ENCODE assay signal across 14 cellular contexts in the genomic region with DNA sequence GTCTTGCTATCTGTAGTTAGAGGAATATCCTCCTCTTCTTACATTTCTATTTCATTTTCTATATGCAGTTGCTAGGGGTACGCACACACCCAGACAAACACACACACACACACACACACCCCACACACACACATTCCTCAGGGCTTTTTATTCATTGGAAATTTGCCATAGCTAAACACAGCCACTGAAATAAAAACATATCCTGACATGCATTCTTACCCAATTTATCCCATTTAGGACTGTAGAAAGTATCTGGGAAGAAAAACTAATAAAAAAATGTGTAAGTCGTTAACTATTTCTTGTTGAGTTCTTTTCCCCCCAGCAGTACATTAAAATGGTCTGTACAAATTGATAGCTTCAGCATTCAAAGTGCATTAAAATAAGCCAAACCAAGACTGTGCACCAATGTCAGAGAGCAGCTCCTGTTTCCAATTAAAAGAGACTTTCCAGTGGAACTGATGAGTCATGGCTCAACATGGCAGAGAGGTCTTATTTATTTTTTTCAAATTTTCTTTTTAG.
DNase-seq lines count a peak whose midpoint lies in the region; ATAC-seq and TF ChIP-seq lines count a peak whose summit lies in the region.
"Had no signal": no experiment of that assay in that cellular context is flagged by ENCODE, and none has a peak within 500 bp of the region (broad histone marks: within the 10 kb centered on the region; RNA-seq: fewer than 3 reads in every experiment).

No MANE protein-coding gene starts in this region.

- H3K27ac Mint-ChIP-seq in activated T-cell treated with anti-CD3 and anti-CD28 coated beads, Interleukin-2, amount 50 U/mL, for 24 hours: no peak overlapping the region
- no peak overlapping the region for H3K27ac Mint-ChIP-seq in activated CD4-positive, alpha-beta T cell treated with anti-CD3 and anti-CD28 coated beads, Interleukin-2, amount 10 ng/mL, durations not matched to agents 7 days and 5 days
- H3K27ac Mint-ChIP-seq: H9 had no signal

- no peaks in the 10 kb centered on the region for H3K36me3 Mint-ChIP-seq in activated T-cell treated with anti-CD3 and anti-CD28 coated beads, Interleukin-2, amount 50 U/mL, for 24 hours (ENCODE audit: low read depth)
- H3K36me3 Mint-ChIP-seq in activated CD4-positive, alpha-beta T cell treated with anti-CD3 and anti-CD28 coated beads, Interleukin-2, amount 10 ng/mL, durations not matched to agents 7 days and 5 days (ENCODE audit: low read depth): no peaks in the 10 kb centered on the region

- no peak overlapping the region for H2AFZ ChIP-seq in smooth muscle cell (ENCODE audit: low read depth)

- WGBS in smooth muscle cell (ENCODE audit: low lambda C conversion rate): 46% methylated on average over 2 of the region's 2 CpGs

- peak overlapping the region; percentile 99 for H3K27ac ChIP-seq in SK-N-MC
- peak overlapping the region; percentile 69 for H3K27ac ChIP-seq in smooth muscle cell (ENCODE audit: low read depth)
- H3K27ac ChIP-seq: esophagus squamous epithelium had no signal

- CTCF ChIA-PET in activated CD4-positive, alpha-beta T cell treated with anti-CD3 and anti-CD28 coated beads, Interleukin-2, amount 10 ng/mL, durations not matched to agents 7 days and 5 days (lab: Charles Lee): no interaction called here

- TF ChIP-seq CTCF in smooth muscle cell (IDR thresholded peaks at IDR 0.05; ENCODE audit: borderline replicate concordance, insufficient read depth, poor library complexity, severe bottlenecking): no peak

- H3K4me3 ChIP-seq in SK-N-MC (peak overlapping the region; percentile 58), smooth muscle cell (no peak overlapping the region)
- H3K4me3 ChIP-seq: esophagus squamous epithelium had no signal

- no peaks in the 10 kb centered on the region for H3K36me3 ChIP-seq in SK-N-MC (ENCODE audit: insufficient read depth, low read length)
- no peaks in the 10 kb centered on the region for H3K36me3 ChIP-seq in smooth muscle cell (ENCODE audit: low read depth)
- H3K36me3 ChIP-seq: esophagus squamous epithelium had no signal

- no peaks in the 10 kb centered on the region for H4K20me1 ChIP-seq in smooth muscle cell (ENCODE audit: low read depth)

- no peaks in the 10 kb centered on the region for H3K27me3 ChIP-seq in smooth muscle cell (ENCODE audit: low read depth)
- H3K27me3 ChIP-seq: esophagus squamous epithelium had no signal

- H3K4me2 ChIP-seq in smooth muscle cell: peak overlapping the region; percentile 37

- no peaks in the 10 kb centered on the region for H3K9me3 ChIP-seq in SK-N-MC (ENCODE audit: low read depth, low read length)
- H3K9me3 ChIP-seq in smooth muscle cell (replicated peaks; ENCODE audit: low read depth): no peaks in the 10 kb centered on the region
- H3K9me3 ChIP-seq: esophagus squamous epithelium had no signal

- H3K9ac ChIP-seq in SK-N-MC (ENCODE audit: insufficient read length) (no peak overlapping the region), smooth muscle cell (ENCODE audit: low read depth) (peak overlapping the region; percentile 46)

- peaks cover 5% of the 10 kb centered on the region for H3K4me1 Mint-ChIP-seq in activated T-cell treated with anti-CD3 and anti-CD28 coated beads, Interleukin-2, amount 50 U/mL, for 24 hours (ENCODE audit: low read depth)
- no peaks in the 10 kb centered on the region for H3K4me1 Mint-ChIP-seq in activated CD4-positive, alpha-beta T cell treated with anti-CD3 and anti-CD28 coated beads, Interleukin-2, amount 10 ng/mL, durations not matched to agents 7 days and 5 days

- POLR2A ChIA-PET in activated CD4-positive, alpha-beta T cell treated with anti-CD3 and anti-CD28 coated beads, Interleukin-2, amount 10 ng/mL, durations not matched to agents 7 days and 5 days (lab: Charles Lee): no interaction called here

- H3F3A ChIP-seq in smooth muscle cell (ENCODE audit: low read depth): peaks cover 7% of the 10 kb centered on the region

- H3K9me3 Mint-ChIP-seq in activated T-cell treated with anti-CD3 and anti-CD28 coated beads, Interleukin-2, amount 50 U/mL, for 24 hours: peaks cover 3% of the 10 kb centered on the region
- H3K9me3 Mint-ChIP-seq in activated CD4-positive, alpha-beta T cell treated with anti-CD3 and anti-CD28 coated beads, Interleukin-2, amount 10 ng/mL, durations not matched to agents 7 days and 5 days: peaks cover 5% of the 10 kb centered on the region

- DNase-seq in EL (peak; percentile 48), SK-N-MC (ENCODE audit: low read depth, low spot score) (peak; percentile 96), fibroblast of the conjunctiva (ENCODE audit: low read depth) (peak; percentile 82), smooth muscle cell (lab: John Stamatoyannopoulos, UW; ENCODE audit: unreplicated experiment) (no peak)
- no peak for DNase-seq in activated T-cell treated with anti-CD3 and anti-CD28 coated beads, Interleukin-2, amount 50 U/mL, for 24 hours
- DNase-seq in activated CD4-positive, alpha-beta T cell treated with anti-CD3 and anti-CD28 coated beads, Interleukin-2, amount 10 ng/mL, durations not matched to agents 7 days and 5 days: no peak
- DNase-seq: activated CD4-positive, alpha-beta T cell treated with anti-CD3 and anti-CD28 coated beads for 1 hour; central memory CD4-positive, alpha-beta T cell; esophagus squamous epithelium; H9; NCI-H1436 treated with DMSO at 0.1 percent for 48 hours; NCI-H748 treated with DMSO at 0.1 percent for 48 hours; stimulated activated naive CD4-positive, alpha-beta T cell had no signal

- peaks cover 4% of the 10 kb centered on the region for H3K4me1 ChIP-seq in smooth muscle cell (ENCODE audit: low read depth)

- H3K4me3 Mint-ChIP-seq in activated T-cell treated with anti-CD3 and anti-CD28 coated beads, Interleukin-2, amount 50 U/mL, for 24 hours: no peak overlapping the region
- H3K4me3 Mint-ChIP-seq in activated CD4-positive, alpha-beta T cell treated with anti-CD3 and anti-CD28 coated beads, Interleukin-2, amount 10 ng/mL, durations not matched to agents 7 days and 5 days: no peak overlapping the region
- H3K4me3 Mint-ChIP-seq: H9 had no signal

- no peaks in the 10 kb centered on the region for H3K79me2 ChIP-seq in smooth muscle cell (ENCODE audit: low read depth)

- ATAC-seq in HG03025 (IDR thresholded peaks at IDR 0.05; ENCODE audit: low FRiP score, unreplicated experiment): no peak

- H3K27me3 Mint-ChIP-seq in activated T-cell treated with anti-CD3 and anti-CD28 coated beads, Interleukin-2, amount 50 U/mL, for 24 hours: no peaks in the 10 kb centered on the region
- H3K27me3 Mint-ChIP-seq in activated CD4-positive, alpha-beta T cell treated with anti-CD3 and anti-CD28 coated beads, Interleukin-2, amount 10 ng/mL, durations not matched to agents 7 days and 5 days: no peaks in the 10 kb centered on the region

Comparison
In these comparisons a context has a peak if more than half of its experiments do, and no peak if none do; other contexts are left out.
1. DNase-seq: peak in EL (single experiment), SK-N-MC (single experiment) and fibroblast of the conjunctiva (single experiment); none in smooth muscle cell (single experiment), activated T-cell treated with anti-CD3 and anti-CD28 coated beads, Interleukin-2, amount 50 U/mL, for 24 hours (single experiment) and activated CD4-positive, alpha-beta T cell treated with anti-CD3 and anti-CD28 coated beads, Interleukin-2, amount 10 ng/mL, durations not matched to agents 7 days and 5 days (single experiment).